In the genomic region with DNA sequence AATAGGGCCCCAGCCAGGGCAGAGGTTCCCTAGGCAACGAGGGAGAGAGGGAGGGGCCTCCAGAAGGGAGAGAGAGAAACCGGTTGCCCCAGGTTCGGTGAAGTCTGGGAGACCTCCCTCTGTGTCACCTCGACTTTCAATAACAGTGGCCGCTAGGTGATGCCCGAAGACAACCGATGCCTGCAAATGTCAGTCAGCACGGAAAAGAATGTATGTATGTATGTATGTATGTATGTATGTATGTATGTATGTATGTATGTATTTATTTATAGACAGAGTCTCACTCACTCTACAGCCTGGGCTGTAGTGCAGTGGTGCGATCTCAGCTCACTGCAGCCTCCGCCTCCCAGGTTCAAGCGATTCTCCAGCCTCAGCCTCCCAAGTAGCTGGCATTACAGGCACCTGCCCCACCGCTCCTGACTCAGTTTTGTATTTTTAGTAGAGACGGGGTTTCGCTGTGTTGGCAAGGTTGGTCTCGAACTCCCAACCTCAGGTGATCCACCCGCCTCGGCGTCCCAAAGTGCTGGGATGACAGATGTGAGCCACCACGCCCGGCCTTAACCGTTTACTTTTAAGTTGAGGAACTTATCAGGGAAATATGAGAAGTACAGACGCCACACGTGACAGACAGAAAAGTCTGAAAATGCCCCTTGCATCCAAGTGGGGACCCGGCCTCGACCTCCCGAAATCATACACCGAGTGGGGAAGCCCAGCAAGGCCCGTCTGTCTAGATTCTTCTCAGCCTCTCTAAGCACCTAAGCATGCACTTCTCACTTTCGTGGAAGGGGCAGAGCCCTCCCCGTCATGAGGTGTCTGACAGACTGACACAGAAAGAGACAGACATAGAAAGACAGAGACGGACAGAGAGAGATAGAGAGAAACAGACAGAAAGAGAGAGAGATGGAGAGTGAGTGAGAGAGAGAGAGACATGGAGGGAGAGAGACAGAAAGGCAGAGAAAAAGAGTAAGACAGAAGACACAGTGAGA, we compare ENCODE assay signal across 8 cellular contexts.
DNase-seq lines count a peak whose midpoint lies in the region; TF ChIP-seq lines count a peak whose summit lies in the region.
"Not testable (repeated sequence)": the region's sequence is repeated elsewhere in the genome, so short reads cannot be mapped to it uniquely, and the experiment has no call there.

No MANE protein-coding gene starts in this region.

- not testable (repeated sequence) for H3K27me3 Mint-ChIP-seq in T-helper 1 cell treated with Interleukin-12 subunit alpha and Interleukin-12 subunit beta and Interleukin-4 antibody, amounts not matched to agents 30 μg/mL and 1 μg/mL, for 36 hours (ENCODE audit: low read depth)

- H3K36me3 ChIP-seq in prostate gland; testis (ENCODE audit: low read depth, missing control alignments): not testable (repeated sequence)

- H3K9me3 Mint-ChIP-seq in T-helper 1 cell treated with Interleukin-12 subunit alpha and Interleukin-12 subunit beta and Interleukin-4 antibody, amounts not matched to agents 30 μg/mL and 1 μg/mL, for 36 hours, result not testable (repeated sequence)

- H3K36me3 Mint-ChIP-seq in T-helper 1 cell treated with Interleukin-12 subunit alpha and Interleukin-12 subunit beta and Interleukin-4 antibody, amounts not matched to agents 30 μg/mL and 1 μg/mL, for 36 hours (ENCODE audit: low read depth), result not testable (repeated sequence)

- intact Hi-C loops in prostate gland (cut with DNase I); testis (cut with DNase I; ENCODE audit: low total_unique reads): not testable (repeated sequence)

- peak overlapping the region; percentile 58 to 61 for H3K27ac ChIP-seq in prostate gland
- H3K27ac ChIP-seq in testis, result not testable (repeated sequence)

- not testable (repeated sequence) for H3K4me3 ChIP-seq in epithelial cell of esophagus (ENCODE audit: low read length)
- H3K4me3 ChIP-seq in prostate gland (peak overlapping the region in 1 of 2 donors; percentile 18), testis (peak overlapping the region in 1 of 2 donors; percentile 26)

- DNase-seq in EH (ENCODE audit: low read depth) (peak; percentile 52), HT-29 (ENCODE audit: low spot score) (peak; percentile 94), epithelial cell of esophagus (ENCODE audit: low read depth) (peak; percentile 93), islet precursor cell (peak; percentile 97), prostate gland (ENCODE audit: low spot score) (peak; percentile 91), testis (peak; percentile 70)
- DNase-seq in activated gamma-delta T cell treated with anti-CD3 and anti-CD28 coated beads, Interleukin-2, amount 50 U/mL, for 16 hours (ENCODE audit: low read depth), result peak; percentile 28

- peak overlapping the region; percentile 69 for H3K4me3 Mint-ChIP-seq in T-helper 1 cell treated with Interleukin-12 subunit alpha and Interleukin-12 subunit beta and Interleukin-4 antibody, amounts not matched to agents 30 μg/mL and 1 μg/mL, for 36 hours

- WGBS in prostate gland, result 51% methylated on average over 31 of the region's 31 CpGs
- WGBS in testis, 2 donors, result 38 to 62% methylated on average over 16 to 31 of the region's 31 CpGs

- not testable (repeated sequence) for H3K27me3 ChIP-seq in prostate gland (replicated peaks; ENCODE audit: insufficient read depth); testis

- not testable (repeated sequence) for H3K4me1 ChIP-seq in prostate gland (replicated peaks); testis

- H3K4me1 Mint-ChIP-seq in T-helper 1 cell treated with Interleukin-12 subunit alpha and Interleukin-12 subunit beta and Interleukin-4 antibody, amounts not matched to agents 30 μg/mL and 1 μg/mL, for 36 hours (ENCODE audit: low read depth), result not testable (repeated sequence)

- peak overlapping the region; percentile 53 for H3K27ac Mint-ChIP-seq in T-helper 1 cell treated with Interleukin-12 subunit alpha and Interleukin-12 subunit beta and Interleukin-4 antibody, amounts not matched to agents 30 μg/mL and 1 μg/mL, for 36 hours

- TF ChIP-seq CTCF in epithelial cell of esophagus (IDR thresholded peaks at IDR 0.05; ENCODE audit: insufficient read depth, low read depth, low read length, missing control alignments), result peak; percentile 61
- peak in 3 of 4 experiments; percentile 57 to 90 (median 88) for TF ChIP-seq CTCF in prostate gland (IDR thresholded peaks at IDR 0.05)
- TF ChIP-seq CTCF in testis (IDR thresholded peaks at IDR 0.05), result peak; percentile 29 to 35 (median 34)

- H3K9me3 ChIP-seq in prostate gland, testis: not testable (repeated sequence)

- TF ChIP-seq POLR2A in prostate gland (IDR thresholded peaks at IDR 0.05); testis (IDR thresholded peaks at IDR 0.05): not testable (repeated sequence)

Comparison
In these comparisons a context has a peak if more than half of its experiments do, and no peak if none do; other contexts are left out.
1. DNase-seq: peak in every context shown above with its lines; median percentile 97 in islet precursor cell; 94 in HT-29; 93 in epithelial cell of esophagus; 91 in prostate gland; 70 in testis; 52 in EH; 28 in activated gamma-delta T cell treated with anti-CD3 and anti-CD28 coated beads, Interleukin-2, amount 50 U/mL, for 16 hours.
2. CTCF ChIP-seq: peak in every context shown above with its lines; median percentile 88 in prostate gland; 61 in epithelial cell of esophagus; 34 in testis.